In the genomic region with DNA sequence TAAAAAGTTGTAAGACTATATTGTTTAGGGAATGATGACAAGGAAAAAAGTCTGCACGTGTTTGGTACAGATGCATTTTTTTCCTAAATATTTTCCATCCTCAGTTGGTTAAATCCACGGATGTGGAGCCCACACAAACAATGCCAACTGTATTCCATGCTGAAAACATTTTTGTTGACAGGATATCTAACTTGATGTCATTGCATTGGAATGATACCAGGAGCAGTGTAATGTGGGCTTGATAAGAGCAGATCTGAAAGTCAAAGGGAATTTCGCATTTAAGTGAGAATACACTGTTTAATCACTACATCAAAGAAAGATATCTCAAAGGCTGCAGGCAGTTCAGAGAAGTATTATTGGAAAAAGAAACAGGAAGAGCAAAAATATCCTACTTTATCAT, we compare ENCODE assay signal across 18 cellular contexts.
"Had no signal": no experiment of that assay in that cellular context is flagged by ENCODE, and none has a peak within 500 bp of the region (broad histone marks: within the 10 kb centered on the region; RNA-seq: fewer than 3 reads in every experiment).

No MANE protein-coding gene starts in this region.

- H3K9me3 Mint-ChIP-seq: activated CD4-positive, alpha-beta memory T cell treated with anti-CD3 and anti-CD28 coated beads for 36 hours; activated T-helper 2 cell treated with anti-CD3 and anti-CD28 coated beads, Interferon-gamma antibody, Interleukin-2, Interleukin-4, amounts not matched to agents 10 μg/mL and 5 μg/mL and 100 μg/mL, durations not matched to agents 14 hours and 24 hours and 36 hours had no signal

- H3K4me1 Mint-ChIP-seq: activated CD4-positive, alpha-beta T cell treated with anti-CD3 and anti-CD28 coated beads for 36 hours; activated naive CD4-positive, alpha-beta T cell treated with anti-CD3 and anti-CD28 coated beads, Interleukin-2, amount 10 ng/mL, durations not matched to agents 7 days and 5 days had no signal

- H3K27ac Mint-ChIP-seq: activated CD4-positive, alpha-beta memory T cell treated with anti-CD3 and anti-CD28 coated beads for 36 hours; activated CD4-positive, alpha-beta T cell treated with anti-CD3 and anti-CD28 coated beads for 36 hours; activated CD8-positive, alpha-beta memory T cell treated with anti-CD3 and anti-CD28 coated beads, Interleukin-2, amount 10 ng/mL, durations not matched to agents 7 days and 5 days; activated naive CD4-positive, alpha-beta T cell treated with anti-CD3 and anti-CD28 coated beads, Interleukin-2, amount 10 ng/mL, durations not matched to agents 7 days and 5 days; activated T-helper 2 cell treated with anti-CD3 and anti-CD28 coated beads, Interferon-gamma antibody, Interleukin-2, Interleukin-4, amounts not matched to agents 10 μg/mL and 5 μg/mL and 100 μg/mL, durations not matched to agents 14 hours and 24 hours and 36 hours; dendritic cell treated with granulocyte-macrophage colony-stimulating factor and Interleukin-4, amounts not matched to agents 40 ng/mL and 50 ng/mL, for 4 days; natural killer cell treated with Interleukin-12 subunit alpha and Interleukin-12 subunit beta and Interleukin-15 and Interleukin-18, amount 100 ng/mL, for 72 hours had no signal

- H3K36me3 ChIP-seq: gastroesophageal sphincter, vagina, WERI-Rb-1 had no signal

- H3K36me3 Mint-ChIP-seq: activated CD8-positive, alpha-beta memory T cell treated with anti-CD3 and anti-CD28 coated beads, Interleukin-2, amount 10 ng/mL, durations not matched to agents 7 days and 5 days; activated naive CD4-positive, alpha-beta T cell treated with anti-CD3 and anti-CD28 coated beads, Interleukin-2, amount 10 ng/mL, durations not matched to agents 7 days and 5 days had no signal

- H3K27me3 Mint-ChIP-seq: activated CD4-positive, alpha-beta memory T cell treated with anti-CD3 and anti-CD28 coated beads for 36 hours; activated CD4-positive, alpha-beta T cell treated with anti-CD3 and anti-CD28 coated beads for 36 hours; activated CD8-positive, alpha-beta memory T cell treated with anti-CD3 and anti-CD28 coated beads, Interleukin-2, amount 10 ng/mL, durations not matched to agents 7 days and 5 days; activated naive CD4-positive, alpha-beta T cell treated with anti-CD3 and anti-CD28 coated beads, Interleukin-2, amount 10 ng/mL, durations not matched to agents 7 days and 5 days; dendritic cell treated with granulocyte-macrophage colony-stimulating factor and Interleukin-4, amounts not matched to agents 40 ng/mL and 50 ng/mL, for 4 days; natural killer cell treated with Interleukin-12 subunit alpha and Interleukin-12 subunit beta and Interleukin-15 and Interleukin-18, amount 100 ng/mL, for 72 hours had no signal

- H3K4me3 ChIP-seq: gastroesophageal sphincter, skin epidermis, tibial nerve, vagina had no signal

- H3K27ac ChIP-seq: gastroesophageal sphincter, vagina, WERI-Rb-1 had no signal

- H3K27me3 ChIP-seq: gastroesophageal sphincter, tibial nerve, vagina had no signal

- ATAC-seq: activated CD4-positive, alpha-beta T cell treated with anti-CD3 and anti-CD28 coated beads for 36 hours; activated CD8-positive, alpha-beta memory T cell treated with anti-CD3 and anti-CD28 coated beads, Interleukin-2, amount 10 ng/mL, durations not matched to agents 7 days and 5 days; gastroesophageal sphincter; left colon; natural killer cell treated with Interleukin-12 subunit alpha and Interleukin-12 subunit beta and Interleukin-15 and Interleukin-18, amount 100 ng/mL, for 72 hours had no signal

- DNase-seq: activated CD4-positive, alpha-beta memory T cell treated with anti-CD3 and anti-CD28 coated beads for 36 hours; activated CD4-positive, alpha-beta T cell treated with anti-CD3 and anti-CD28 coated beads for 36 hours; activated CD8-positive, alpha-beta memory T cell treated with anti-CD3 and anti-CD28 coated beads, Interleukin-2, amount 10 ng/mL, durations not matched to agents 7 days and 5 days; activated naive CD4-positive, alpha-beta T cell treated with anti-CD3 and anti-CD28 coated beads, Interleukin-2, amount 10 ng/mL, durations not matched to agents 7 days and 5 days; activated T-cell treated with anti-CD3 and anti-CD28 coated beads, Interleukin-2, amount 50 U/mL, for 1 hour; cerebellar nuclear complex; left colon; retina; stimulated activated CD4-positive, alpha-beta T cell treated with anti-CD3 and anti-CD28 coated beads, Interleukin-4, amount 100 ng/mL, for 24 hours; stimulated activated naive CD4-positive, alpha-beta T cell; WERI-Rb-1 had no signal

- H3K4me1 ChIP-seq: gastroesophageal sphincter, vagina had no signal

- H3K4me3 Mint-ChIP-seq: activated CD4-positive, alpha-beta memory T cell treated with anti-CD3 and anti-CD28 coated beads for 36 hours; activated CD4-positive, alpha-beta T cell treated with anti-CD3 and anti-CD28 coated beads for 36 hours; activated CD8-positive, alpha-beta memory T cell treated with anti-CD3 and anti-CD28 coated beads, Interleukin-2, amount 10 ng/mL, durations not matched to agents 7 days and 5 days; activated naive CD4-positive, alpha-beta T cell treated with anti-CD3 and anti-CD28 coated beads, Interleukin-2, amount 10 ng/mL, durations not matched to agents 7 days and 5 days; dendritic cell treated with granulocyte-macrophage colony-stimulating factor and Interleukin-4, amounts not matched to agents 40 ng/mL and 50 ng/mL, for 4 days; natural killer cell treated with Interleukin-12 subunit alpha and Interleukin-12 subunit beta and Interleukin-15 and Interleukin-18, amount 100 ng/mL, for 72 hours had no signal

- H3K9me3 ChIP-seq: gastroesophageal sphincter, tibial nerve, vagina had no signal
